19 cellular contexts compared by ENCODE assay signal in the genomic region with DNA sequence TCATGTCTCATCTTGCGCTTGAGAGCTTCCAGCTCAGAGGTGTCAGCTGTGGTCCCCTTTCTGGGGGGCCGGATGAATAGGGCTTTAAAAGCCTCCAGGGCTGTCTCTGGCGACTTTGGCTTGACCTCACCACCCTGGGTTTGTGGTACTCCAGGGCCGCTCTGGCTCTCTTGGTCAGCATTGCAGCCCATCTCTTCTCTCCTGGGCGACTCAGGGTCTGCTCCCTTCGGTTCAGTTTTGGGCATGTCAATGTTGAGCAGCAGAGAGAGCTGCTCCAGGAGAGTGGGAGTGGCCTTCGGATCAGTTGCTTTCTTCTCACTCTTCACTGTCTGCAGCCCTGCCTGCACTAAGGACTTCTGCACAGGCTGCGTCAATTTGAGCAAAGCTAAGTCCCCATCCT.
DNase-seq lines count a peak whose midpoint lies in the region; TF ChIP-seq lines count a peak whose summit lies in the region.
"Had no signal": no experiment of that assay in that cellular context is flagged by ENCODE, and none has a peak within 500 bp of the region (broad histone marks: within the 10 kb centered on the region; RNA-seq: fewer than 3 reads in every experiment).

No MANE protein-coding gene starts in this region.

- H2BK15ac ChIP-seq in mesenchymal stem cell (ENCODE audit: low read depth, poor library complexity, severe bottlenecking): no peak overlapping the region

- no peak overlapping the region for H3K23ac ChIP-seq in mesenchymal stem cell (ENCODE audit: low read length in 2 of 2)

- no peak overlapping the region for H2BK120ac ChIP-seq in mesenchymal stem cell (ENCODE audit: low read depth, low read length)

- H3K36me3 ChIP-seq in mesenchymal stem cell (ENCODE audit: control insufficient read depth in 1 of 2, insufficient read depth in 2 of 2, low read depth in 1 of 2, low read length in 2 of 2) (no peaks in the 10 kb centered on the region), suprapubic skin (no peaks in the 10 kb centered on the region), smooth muscle cell (ENCODE audit: low read depth) (no peaks in the 10 kb centered on the region)
- H3K36me3 ChIP-seq: cardiac muscle cell, heart left ventricle had no signal

- no peak overlapping the region for H3K9ac ChIP-seq in mesenchymal stem cell (ENCODE audit: low read length)
- H3K9ac ChIP-seq in smooth muscle cell (ENCODE audit: low read depth): no peak overlapping the region

- WGBS in mesenchymal stem cell: 87% methylated on average over 8 of the region's 8 CpGs
- WGBS in suprapubic skin: 71% methylated on average over 8 of the region's 8 CpGs
- WGBS in smooth muscle cell (ENCODE audit: low lambda C conversion rate): 92% methylated on average over 8 of the region's 8 CpGs

- no peak overlapping the region for H3K4ac ChIP-seq in mesenchymal stem cell (ENCODE audit: low read depth in 1 of 2, low read length in 2 of 2)

- peaks cover 21% of the 10 kb centered on the region for H3K4me1 ChIP-seq in mesenchymal stem cell (ENCODE audit: control insufficient read depth, insufficient read depth, low read depth, low read length)
- H3K4me1 ChIP-seq in suprapubic skin: peaks cover 27% of the 10 kb centered on the region
- H3K4me1 ChIP-seq in smooth muscle cell (ENCODE audit: low read depth): peaks cover 21% of the 10 kb centered on the region

- H3F3A ChIP-seq in smooth muscle cell (ENCODE audit: low read depth): no peaks in the 10 kb centered on the region

- no peak overlapping the region for H3K14ac ChIP-seq in mesenchymal stem cell (ENCODE audit: low read length in 2 of 2)

- H3K9me3 ChIP-seq in mesenchymal stem cell (ENCODE audit: control insufficient read depth, low read length) (no peaks in the 10 kb centered on the region), suprapubic skin (no peaks in the 10 kb centered on the region), smooth muscle cell (replicated peaks; ENCODE audit: low read depth) (no peaks in the 10 kb centered on the region)
- H3K9me3 ChIP-seq: heart left ventricle had no signal

- no peak for TF ChIP-seq POLR2A in suprapubic skin (IDR thresholded peaks at IDR 0.05)

- peak overlapping the region; percentile 42 for H3K4me3 ChIP-seq in HFF-Myc (replicated peaks; ENCODE audit: low read depth, low read length)
- H3K4me3 ChIP-seq in mesenchymal stem cell (ENCODE audit: insufficient read depth in 1 of 2, low read depth in 1 of 2, low read length in 2 of 2): peak overlapping the region in 1 of 2 experiments; percentile 68
- H3K4me3 ChIP-seq in suprapubic skin: peak overlapping the region; percentile 25
- H3K4me3 ChIP-seq in smooth muscle cell: no peak overlapping the region
- H3K4me3 ChIP-seq: cardiac muscle cell, SK-N-MC had no signal

- peaks cover 2% of the 10 kb centered on the region for H3K79me1 ChIP-seq in mesenchymal stem cell (replicated peaks; ENCODE audit: low read length, poor library complexity, severe bottlenecking)

- no peak overlapping the region for H2BK5ac ChIP-seq in mesenchymal stem cell (ENCODE audit: low read depth, low read length, poor library complexity, severe bottlenecking)

- no peaks in the 10 kb centered on the region for H3K79me2 ChIP-seq in smooth muscle cell (ENCODE audit: low read depth)

- no peak overlapping the region for H2BK12ac ChIP-seq in mesenchymal stem cell (ENCODE audit: low read length in 2 of 2)

- TF ChIP-seq CTCF in HFF-Myc (IDR thresholded peaks at IDR 0.05; ENCODE audit: low read depth, low read length, missing control alignments) (no peak), suprapubic skin (IDR thresholded peaks at IDR 0.05) (no peak), smooth muscle cell (IDR thresholded peaks at IDR 0.05; ENCODE audit: borderline replicate concordance, insufficient read depth, poor library complexity, severe bottlenecking) (no peak)

- H4K20me1 ChIP-seq in smooth muscle cell (ENCODE audit: low read depth): no peaks in the 10 kb centered on the region

- no peak for DNase-seq in HFF-Myc (ENCODE audit: extremely low read depth, low read depth)
- DNase-seq in RPMI8226: peak; percentile 69
- DNase-seq in mesenchymal stem cell: no peak
- DNase-seq in suprapubic skin (ENCODE audit: low spot score in 2 of 2): no peak
- DNase-seq in COLO829 (ENCODE audit: low spot score): no peak
- DNase-seq in effector CD4-positive, alpha-beta T cell: no peak
- DNase-seq in smooth muscle cell (lab: John Stamatoyannopoulos, UW; ENCODE audit: unreplicated experiment): no peak
- DNase-seq: activated effector memory CD4-positive, alpha-beta T cell treated with Interleukin-2 at 50 U/mL for 16 hours; AML-193; EL; heart left ventricle; immature natural killer cell; NCI-H1436; NCI-H2171 treated with DMSO at 0.1 percent for 48 hours; NCI-H748 treated with DMSO at 0.1 percent for 48 hours; stimulated activated naive B cell treated with anti-CD40 and anti-IgM and Interleukin-4, amounts not matched to agents 10 μg/mL and 1 μg/mL and 100 μg/mL, for 72 hours; T-helper 9 cell had no signal

- H3K4me2 ChIP-seq in mesenchymal stem cell (ENCODE audit: low read length, poor library complexity, severe bottlenecking): no peak overlapping the region
- H3K4me2 ChIP-seq in smooth muscle cell: no peak overlapping the region

- TF ChIP-seq EP300 in suprapubic skin (IDR thresholded peaks at IDR 0.05): no peak

- no peak overlapping the region for H3K18ac ChIP-seq in mesenchymal stem cell (ENCODE audit: low read depth in 1 of 2, low read length in 2 of 2)

- no peak overlapping the region for H4K91ac ChIP-seq in mesenchymal stem cell (ENCODE audit: low read length)

- H4K8ac ChIP-seq in mesenchymal stem cell (ENCODE audit: low read length): no peak overlapping the region

- H2AFZ ChIP-seq in mesenchymal stem cell (ENCODE audit: low read depth, low read length) (no peak overlapping the region), smooth muscle cell (ENCODE audit: low read depth) (no peak overlapping the region)

- H3K27me3 ChIP-seq in mesenchymal stem cell (ENCODE audit: control insufficient read depth in 1 of 2, insufficient read depth in 1 of 2, low read length in 2 of 2): no peaks in the 10 kb centered on the region
- H3K27me3 ChIP-seq in suprapubic skin: no peaks in the 10 kb centered on the region
- peaks cover 9% of the 10 kb centered on the region for H3K27me3 ChIP-seq in smooth muscle cell (ENCODE audit: low read depth)
- H3K27me3 ChIP-seq: cardiac muscle cell, heart left ventricle had no signal

- no peak overlapping the region for H3K27ac ChIP-seq in mesenchymal stem cell (ENCODE audit: low read length, poor library complexity, severe bottlenecking)
- no peak overlapping the region for H3K27ac ChIP-seq in suprapubic skin
- no peak overlapping the region for H3K27ac ChIP-seq in smooth muscle cell (ENCODE audit: low read depth)
- H3K27ac ChIP-seq: cardiac muscle cell, heart left ventricle, SK-N-MC had no signal

- peak overlapping the region; percentile 6 for H2AK5ac ChIP-seq in mesenchymal stem cell (ENCODE audit: low read length, severe bottlenecking)
